24 cellular contexts compared by ENCODE assay signal in the genomic region with DNA sequence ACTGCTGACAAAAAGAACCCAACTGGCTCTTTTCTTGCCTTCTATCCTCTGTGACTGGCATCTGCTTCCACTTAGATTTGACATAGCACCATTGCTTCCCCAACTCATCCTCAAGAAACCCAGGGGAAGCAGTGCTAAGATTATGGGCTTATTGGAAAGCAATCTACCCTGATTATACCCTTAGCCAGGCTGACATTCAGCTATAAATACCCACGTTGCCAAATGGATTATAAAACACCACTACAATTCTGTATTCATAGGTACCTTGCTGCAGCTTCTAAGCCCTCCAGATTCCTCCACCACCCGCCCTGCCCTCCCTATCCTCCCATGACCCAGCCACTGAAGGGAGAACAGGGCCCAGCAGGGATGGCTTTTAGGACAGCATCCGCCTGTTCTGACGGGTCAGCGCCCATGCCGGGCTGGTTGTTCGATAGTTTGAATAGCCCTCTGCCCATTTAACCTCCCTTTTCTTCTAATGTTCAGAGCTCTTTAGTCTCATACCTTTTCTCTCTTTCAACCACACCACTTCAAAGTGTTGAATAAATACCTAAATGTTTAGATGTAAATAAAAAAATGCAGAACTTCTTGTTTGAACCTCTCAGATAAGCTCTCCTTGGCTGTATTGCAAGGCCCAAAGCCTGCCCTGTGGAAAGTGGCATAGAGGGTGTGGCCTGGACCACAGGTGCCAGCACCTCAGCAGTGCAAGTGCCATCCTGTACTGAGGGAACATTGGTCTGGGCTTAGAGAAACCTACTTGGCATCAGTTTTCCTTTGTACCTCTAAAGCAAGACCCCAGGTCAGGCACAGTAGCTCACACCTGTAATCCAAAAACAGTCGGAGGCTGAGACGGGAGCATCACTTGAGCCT.
DNase-seq lines count a peak whose midpoint lies in the region; ATAC-seq and TF ChIP-seq lines count a peak whose summit lies in the region.
"Had no signal": no experiment of that assay in that cellular context is flagged by ENCODE, and none has a peak within 500 bp of the region (broad histone marks: within the 10 kb centered on the region; RNA-seq: fewer than 3 reads in every experiment).

No MANE protein-coding gene starts in this region.

- H3K4me1 Mint-ChIP-seq in GM23338 = peaks cover 17% of the 10 kb centered on the region
- H3K4me1 Mint-ChIP-seq in activated naive CD8-positive, alpha-beta T cell treated with anti-CD3 and anti-CD28 coated beads for 36 hours = no peaks in the 10 kb centered on the region
- H3K4me1 Mint-ChIP-seq: CD8-positive, alpha-beta memory T cell had no signal

- no peak overlapping the region for H3K4me2 ChIP-seq in GM23338

- ATAC-seq in GM23338 = no peak
- no peak for ATAC-seq in stimulated activated naive CD8-positive, alpha-beta T cell treated with anti-CD3 and anti-CD28 coated beads, Interleukin-15, Interleukin-2, amounts not matched to agents 100 U/mL and 50 U/mL, for 24 hours
- ATAC-seq: Panc1 had no signal

- H3K36me3 ChIP-seq in GM23338 (ENCODE audit: insufficient read depth) = no peaks in the 10 kb centered on the region
- H3K36me3 ChIP-seq: SJSA1 had no signal

- no peak overlapping the region for H3K4me3 Mint-ChIP-seq in GM23338
- no peak overlapping the region for H3K4me3 Mint-ChIP-seq in activated naive CD8-positive, alpha-beta T cell treated with anti-CD3 and anti-CD28 coated beads for 36 hours
- H3K4me3 Mint-ChIP-seq: CD8-positive, alpha-beta memory T cell had no signal

- H3K9me2 ChIP-seq in GM23338 (ENCODE audit: insufficient read depth) = 0 out of 2 replicates have a peak, but pooled peaks cover 2% of the 10 kb centered on the region

- H3F3A ChIP-seq in GM23338 (replicated peaks; ENCODE audit: low read depth) = no peaks in the 10 kb centered on the region

- DNase-seq in GM23338 (ENCODE audit: low spot score) (no peak), RWPE1 (ENCODE audit: low spot score) (no peak), islet precursor cell (peak; percentile 43), posterior vena cava (ENCODE audit: low spot score) (peak; percentile 44), amniotic stem cell (lab: John Stamatoyannopoulos, UW) (no peak)
- no peak for DNase-seq in activated naive CD8-positive, alpha-beta T cell treated with anti-CD3 and anti-CD28 coated beads for 36 hours
- no peak for DNase-seq in stimulated activated naive CD8-positive, alpha-beta T cell treated with anti-CD3 and anti-CD28 coated beads, Interleukin-15, Interleukin-2, amounts not matched to agents 100 U/mL and 50 U/mL, for 24 hours
- DNase-seq: Calu3; CD8-positive, alpha-beta memory T cell; DMS53; EL; GF-D8; H7; KBM-7; MM.1S; NCI-H1048; NCI-H1417 treated with DMSO at 0.1 percent for 48 hours; NCI-H187; NCI-H510A; NK-92 treated with Interleukin-12 subunit alpha and Interleukin-12 subunit beta, amount 100 ng/mL, for 24 hours had no signal

- no peaks in the 10 kb centered on the region for H3K4me1 ChIP-seq in GM23338 (ENCODE audit: insufficient read depth)

- CTCF ChIA-PET in RWPE1 (lab: Yijun Ruan, JAX) = no interaction called here

- no peaks in the 10 kb centered on the region for H4K20me1 ChIP-seq in GM23338 (replicated peaks; ENCODE audit: insufficient read depth)

- TF ChIP-seq CTCF in GM23338 (conservative IDR thresholded peaks at IDR 0.05; ENCODE audit: low read depth in 2 of 2) = no peak
- TF ChIP-seq CTCF in RWPE1 (conservative IDR thresholded peaks at IDR 0.05; ENCODE audit: low read depth) = no peak

- no peaks in the 10 kb centered on the region for H3K79me2 ChIP-seq in GM23338 (replicated peaks; ENCODE audit: insufficient read depth)

- no peaks in the 10 kb centered on the region for H3K9me3 Mint-ChIP-seq in GM23338
- H3K9me3 Mint-ChIP-seq in activated naive CD8-positive, alpha-beta T cell treated with anti-CD3 and anti-CD28 coated beads for 36 hours = no peaks in the 10 kb centered on the region
- H3K9me3 Mint-ChIP-seq: CD8-positive, alpha-beta memory T cell had no signal

- no peak overlapping the region for H3K27ac ChIP-seq in GM23338 (ENCODE audit: low read depth)
- peak overlapping the region; percentile 22 for H3K27ac ChIP-seq in RWPE1
- H3K27ac ChIP-seq: C4-2B, HL-60, SJSA1 had no signal

- POLR2A ChIA-PET in RWPE1 (lab: Yijun Ruan, JAX; ENCODE audit: low non-redundant PET) = no interaction called here

- no peaks in the 10 kb centered on the region for H3K36me3 Mint-ChIP-seq in GM23338 (ENCODE audit: low read depth)
- no peaks in the 10 kb centered on the region for H3K36me3 Mint-ChIP-seq in activated naive CD8-positive, alpha-beta T cell treated with anti-CD3 and anti-CD28 coated beads for 36 hours
- H3K36me3 Mint-ChIP-seq: CD8-positive, alpha-beta memory T cell had no signal

- no peaks in the 10 kb centered on the region for H3K27me3 ChIP-seq in GM23338 (ENCODE audit: insufficient read depth)
- H3K27me3 ChIP-seq: SJSA1 had no signal

- intact Hi-C loops in posterior vena cava (cut with DNase I) = no loop called here

- H2AFZ ChIP-seq in GM23338 = no peak overlapping the region

- H3K4me3 ChIP-seq in GM23338 = no peak overlapping the region
- H3K4me3 ChIP-seq: SJSA1 had no signal

- peaks cover 2% of the 10 kb centered on the region for H3K27me3 Mint-ChIP-seq in GM23338 (ENCODE audit: insufficient read depth, low read depth, poor library complexity)
- peaks cover 3% of the 10 kb centered on the region for H3K27me3 Mint-ChIP-seq in activated naive CD8-positive, alpha-beta T cell treated with anti-CD3 and anti-CD28 coated beads for 36 hours

- H3K27ac Mint-ChIP-seq in GM23338 = no peak overlapping the region
- H3K27ac Mint-ChIP-seq in activated naive CD8-positive, alpha-beta T cell treated with anti-CD3 and anti-CD28 coated beads for 36 hours = no peak overlapping the region

TF ChIP-seq in GM23338, 12 proteins besides CTCF, POLR2A, EP300 and RAD21 (continues in another document):
- no peak for TF ChIP-seq JUNB (IDR thresholded peaks at IDR 0.05; ENCODE audit: unreplicated experiment)
- no peak for TF ChIP-seq EZH2phosphoT487 (IDR thresholded peaks at IDR 0.05; ENCODE audit: unreplicated experiment)
- TF ChIP-seq POLR2AphosphoS5 (IDR thresholded peaks at IDR 0.05; ENCODE audit: low read depth) = no peak
- TF ChIP-seq ZNF331 (CRISPR knock-in tag; IDR thresholded peaks at IDR 0.05; ENCODE audit: low read depth) = peak; percentile 53; the same call in 1 of the 2 replicates
- no peak for TF ChIP-seq STAT1 (IDR thresholded peaks at IDR 0.05; ENCODE audit: unreplicated experiment)
- TF ChIP-seq, protein P1, sequence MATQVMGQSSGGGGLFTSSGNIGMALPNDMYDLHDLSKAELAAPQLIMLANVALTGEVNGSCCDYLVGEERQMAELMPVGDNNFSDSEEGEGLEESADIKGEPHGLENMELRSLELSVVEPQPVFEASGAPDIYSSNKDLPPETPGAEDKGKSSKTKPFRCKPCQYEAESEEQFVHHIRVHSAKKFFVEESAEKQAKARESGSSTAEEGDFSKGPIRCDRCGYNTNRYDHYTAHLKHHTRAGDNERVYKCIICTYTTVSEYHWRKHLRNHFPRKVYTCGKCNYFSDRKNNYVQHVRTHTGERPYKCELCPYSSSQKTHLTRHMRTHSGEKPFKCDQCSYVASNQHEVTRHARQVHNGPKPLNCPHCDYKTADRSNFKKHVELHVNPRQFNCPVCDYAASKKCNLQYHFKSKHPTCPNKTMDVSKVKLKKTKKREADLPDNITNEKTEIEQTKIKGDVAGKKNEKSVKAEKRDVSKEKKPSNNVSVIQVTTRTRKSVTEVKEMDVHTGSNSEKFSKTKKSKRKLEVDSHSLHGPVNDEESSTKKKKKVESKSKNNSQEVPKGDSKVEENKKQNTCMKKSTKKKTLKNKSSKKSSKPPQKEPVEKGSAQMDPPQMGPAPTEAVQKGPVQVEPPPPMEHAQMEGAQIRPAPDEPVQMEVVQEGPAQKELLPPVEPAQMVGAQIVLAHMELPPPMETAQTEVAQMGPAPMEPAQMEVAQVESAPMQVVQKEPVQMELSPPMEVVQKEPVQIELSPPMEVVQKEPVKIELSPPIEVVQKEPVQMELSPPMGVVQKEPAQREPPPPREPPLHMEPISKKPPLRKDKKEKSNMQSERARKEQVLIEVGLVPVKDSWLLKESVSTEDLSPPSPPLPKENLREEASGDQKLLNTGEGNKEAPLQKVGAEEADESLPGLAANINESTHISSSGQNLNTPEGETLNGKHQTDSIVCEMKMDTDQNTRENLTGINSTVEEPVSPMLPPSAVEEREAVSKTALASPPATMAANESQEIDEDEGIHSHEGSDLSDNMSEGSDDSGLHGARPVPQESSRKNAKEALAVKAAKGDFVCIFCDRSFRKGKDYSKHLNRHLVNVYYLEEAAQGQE (IDR thresholded peaks at IDR 0.05; ENCODE audit: unreplicated experiment) = no peak
- TF ChIP-seq CREB1 (CRISPR knock-in tag; IDR thresholded peaks at IDR 0.05; ENCODE audit: low read depth) = no peak

Comparison
In these comparisons a context has a peak if more than half of its experiments do, and no peak if none do; other contexts are left out.
1. DNase-seq: peak in islet precursor cell (single experiment) and posterior vena cava (single experiment); none in GM23338 (single experiment), RWPE1 (single experiment), activated naive CD8-positive, alpha-beta T cell treated with anti-CD3 and anti-CD28 coated beads for 36 hours (single experiment), amniotic stem cell (single experiment) and stimulated activated naive CD8-positive, alpha-beta T cell treated with anti-CD3 and anti-CD28 coated beads, Interleukin-15, Interleukin-2, amounts not matched to agents 100 U/mL and 50 U/mL, for 24 hours (single experiment).